In genomic region chr17:72603346-72604242, GRCh38 we compare ENCODE assay signal across 1 cellular context.
TF ChIP-seq lines count a peak whose summit lies in the region.

No MANE protein-coding gene starts in this region.

TF ChIP-seq in WTC11, 78 proteins besides CTCF, POLR2A, EP300 and RAD21 (continued from another document):
- TF ChIP-seq ZNF532 (CRISPR knock-in tag; IDR thresholded peaks at IDR 0.05; ENCODE audit: borderline replicate concordance) (no peak), ERG (CRISPR knock-in tag; IDR thresholded peaks at IDR 0.05) (no peak), ATF1 (CRISPR knock-in tag; IDR thresholded peaks at IDR 0.05) (no peak)
